9 cellular contexts compared by ENCODE assay signal in the genomic region with DNA sequence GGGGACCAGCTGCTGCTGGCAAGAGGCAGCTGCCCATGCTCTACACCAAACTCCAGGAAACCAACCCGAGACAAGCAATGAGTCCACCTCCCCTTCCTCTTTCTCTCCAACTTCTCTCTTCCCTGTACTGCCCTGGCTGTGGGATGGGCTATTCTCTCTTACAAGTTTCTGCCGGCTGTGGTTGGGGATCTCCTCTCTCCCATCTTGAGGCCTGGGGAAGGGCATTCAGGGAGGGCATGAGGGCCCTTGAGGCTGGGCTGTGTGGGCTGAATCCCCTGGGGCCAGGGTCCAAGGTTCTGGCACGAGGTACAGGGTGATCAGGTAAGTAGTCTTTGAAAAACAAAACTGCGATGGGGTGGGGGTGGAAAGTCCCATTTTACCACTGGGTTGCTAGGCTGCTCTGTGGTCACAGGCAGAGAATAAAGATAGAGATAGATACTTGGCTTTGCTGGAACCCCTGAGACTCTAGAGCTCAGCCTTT. TPM values are rescaled to one million over a fixed set of nuclear protein-coding genes. Genes with fewer than 3 reads are reported as not detected.
DNase-seq lines count a peak whose midpoint lies in the region; ATAC-seq lines count a peak whose summit lies in the region.
"Had no signal": no experiment of that assay in that cellular context is flagged by ENCODE, and none has a peak within 500 bp of the region (broad histone marks: within the 10 kb centered on the region; RNA-seq: fewer than 3 reads in every experiment).

No MANE protein-coding gene starts in this region.

- no peak overlapping the region for H3K4me3 ChIP-seq in MG63

- no peaks in the 10 kb centered on the region for H3K36me3 ChIP-seq in MG63

- ATAC-seq in GM18511 (IDR thresholded peaks at IDR 0.05; ENCODE audit: unreplicated experiment) (peak; percentile 79), GM21576 (IDR thresholded peaks at IDR 0.05; ENCODE audit: unreplicated experiment) (peak; percentile 46), HG03460 (IDR thresholded peaks at IDR 0.05; ENCODE audit: unreplicated experiment) (peak; percentile 62), left lobe of liver (peak; percentile 22)

- DNase-seq in left lobe of liver (ENCODE audit: low spot score) (no peak), MG63 (no peak), SIG-M5 (lab: John Stamatoyannopoulos, UW) (no peak), HuH-7 (ENCODE audit: low spot score) (no peak), NCI-H1048 (lab: John Stamatoyannopoulos, UW) (no peak)
- DNase-seq: NCI-H446 had no signal

- no peaks in the 10 kb centered on the region for H3K9me3 ChIP-seq in MG63

- H3K27me3 ChIP-seq in MG63: no peaks in the 10 kb centered on the region

RNA-seq across cellular contexts. Expression of a gene that starts 32.3 kb away (rescaled TPM):
- 38.5 TPM for total RNA-seq in left lobe of liver
- 19.8 and 100 TPM in 2 replicates for total RNA-seq in MG63 (2014; rRNA removed; shearing (Covaris generic); ENCODE audit: low replicate concordance)

Comparison
In these comparisons a context has a peak if more than half of its experiments do, and no peak if none do; other contexts are left out.
1. ATAC-seq: peak in every context shown above with its lines; median percentile 79 in GM18511; 62 in HG03460; 46 in GM21576; 22 in left lobe of liver.